In genomic region chr20:41897708-41898107, GRCh38 we compare ENCODE assay signal across 8 cellular contexts.
"Had no signal": no experiment of that assay in that cellular context is flagged by ENCODE, and none has a peak within 500 bp of the region (broad histone marks: within the 10 kb centered on the region; RNA-seq: fewer than 3 reads in every experiment).

No MANE protein-coding gene starts in this region.

- ATAC-seq: HCT116 had no signal

- H3K36me3 ChIP-seq: HAP-1 had no signal

- DNase-seq: GM23248, GOT3, H7, HFFc6, IMR-90, KG1 had no signal

- H3K4me3 ChIP-seq: GM23248, HAP-1 had no signal

- H2AFZ ChIP-seq: GM23248 had no signal

- H3K9ac ChIP-seq: GM23248 had no signal

- H3K9me3 ChIP-seq: HAP-1 had no signal

- H3K27ac ChIP-seq: GM23248 had no signal
